Comparison of ENCODE assay signal across 1 cellular context in the genomic region with DNA sequence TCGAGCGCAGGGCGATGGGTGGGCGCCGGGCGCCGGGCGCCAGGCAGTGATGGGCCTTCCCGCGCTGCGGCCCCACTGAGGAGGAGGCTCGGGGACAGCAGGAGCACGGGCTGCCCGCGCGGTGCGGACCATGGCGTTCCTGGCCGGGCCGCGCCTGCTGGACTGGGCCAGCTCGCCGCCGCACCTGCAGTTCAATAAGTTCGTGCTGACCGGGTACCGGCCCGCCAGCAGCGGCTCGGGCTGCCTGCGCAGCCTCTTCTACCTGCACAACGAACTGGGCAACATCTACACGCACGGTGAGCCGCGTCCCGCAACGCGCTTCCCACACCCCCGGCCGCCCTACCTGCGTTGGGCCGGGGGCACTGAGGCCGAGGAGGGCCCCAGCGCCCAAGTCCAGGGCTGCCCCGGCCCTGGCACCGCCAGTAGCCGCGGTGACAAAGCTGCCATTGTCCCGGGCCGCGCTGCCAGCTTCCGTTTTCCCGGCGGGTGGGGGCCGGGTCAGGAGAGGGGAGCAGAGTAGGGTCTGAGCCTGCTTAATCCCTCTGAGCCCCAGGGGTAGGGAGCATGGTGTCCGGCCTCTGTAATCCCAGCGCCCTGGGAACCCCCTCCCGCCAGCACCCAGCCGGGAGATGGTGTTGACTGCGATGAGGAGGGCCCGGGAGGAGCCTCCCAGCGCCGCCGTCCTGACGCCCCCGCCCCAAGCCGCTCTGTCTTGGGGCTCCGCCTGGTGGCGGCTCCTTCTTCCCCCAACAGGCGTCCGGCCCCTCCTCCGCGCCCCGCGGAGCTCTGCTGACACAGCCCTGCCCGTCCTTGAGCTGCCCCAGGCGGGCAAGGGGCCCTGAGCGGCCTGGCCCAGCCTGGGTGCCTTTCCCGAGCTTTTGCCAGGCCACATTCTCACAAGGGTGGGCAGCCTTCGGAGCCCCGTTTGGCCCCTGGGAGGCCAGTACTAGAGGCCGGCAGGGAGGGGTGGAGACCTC.
TF ChIP-seq lines count a peak whose summit lies in the region.

No MANE protein-coding gene starts in this region.

TF ChIP-seq in IMR-90, 13 proteins besides CTCF, POLR2A, EP300 and RAD21:
- no peak for TF ChIP-seq RCOR1 (IDR thresholded peaks at IDR 0.05; ENCODE audit: insufficient replicate concordance, low read length)
- TF ChIP-seq MAFK (IDR thresholded peaks at IDR 0.05; ENCODE audit: low read depth, low read length), result no peak
- no peak for TF ChIP-seq RFX5 (IDR thresholded peaks at IDR 0.05; ENCODE audit: low read depth, low read length)
- TF ChIP-seq BHLHE40 (IDR thresholded peaks at IDR 0.05; ENCODE audit: low read depth, low read length), result no peak
- no peak for TF ChIP-seq CEBPB (IDR thresholded peaks at IDR 0.05; ENCODE audit: low read depth, low read length)
- TF ChIP-seq, protein P1, sequence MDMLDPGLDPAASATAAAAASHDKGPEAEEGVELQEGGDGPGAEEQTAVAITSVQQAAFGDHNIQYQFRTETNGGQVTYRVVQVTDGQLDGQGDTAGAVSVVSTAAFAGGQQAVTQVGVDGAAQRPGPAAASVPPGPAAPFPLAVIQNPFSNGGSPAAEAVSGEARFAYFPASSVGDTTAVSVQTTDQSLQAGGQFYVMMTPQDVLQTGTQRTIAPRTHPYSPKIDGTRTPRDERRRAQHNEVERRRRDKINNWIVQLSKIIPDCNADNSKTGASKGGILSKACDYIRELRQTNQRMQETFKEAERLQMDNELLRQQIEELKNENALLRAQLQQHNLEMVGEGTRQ (IDR thresholded peaks at IDR 0.05; ENCODE audit: low read depth, low read length), result no peak
- no peak for TF ChIP-seq MXI1 (IDR thresholded peaks at IDR 0.05; ENCODE audit: borderline replicate concordance, low read depth, low read length)
- TF ChIP-seq SMC3 (IDR thresholded peaks at IDR 0.05; ENCODE audit: low read depth, low read length), result peak; percentile 16; the same call in 1 of the 2 replicates
- TF ChIP-seq NFE2L2 (IDR thresholded peaks at IDR 0.05; ENCODE audit: low read depth, low read length), result no peak
- peak; percentile 79 for TF ChIP-seq MAZ (IDR thresholded peaks at IDR 0.05; ENCODE audit: borderline replicate concordance, low read depth, low read length)
- no peak for TF ChIP-seq ELK1 (IDR thresholded peaks at IDR 0.05; ENCODE audit: borderline replicate concordance, low read depth, low read length)
